13 cellular contexts compared by ENCODE assay signal in the genomic region with DNA sequence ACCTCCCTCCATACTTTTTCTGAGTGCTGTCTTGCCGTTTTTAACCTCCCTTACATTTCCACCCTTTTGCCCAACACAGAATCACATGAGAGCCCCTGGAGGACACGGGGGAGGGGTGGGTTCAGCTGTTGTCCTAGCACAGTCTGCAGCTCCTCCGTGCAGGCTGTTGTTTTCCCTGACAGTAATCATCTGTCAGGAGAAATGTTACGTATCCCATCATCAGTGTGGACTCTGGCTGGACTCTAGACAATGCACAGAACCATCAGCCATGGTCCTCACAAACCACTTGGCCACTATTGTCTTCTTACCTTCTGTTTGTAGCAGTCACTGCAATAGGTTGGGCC.
DNase-seq lines count a peak whose midpoint lies in the region; ATAC-seq and TF ChIP-seq lines count a peak whose summit lies in the region.
"Had no signal": no experiment of that assay in that cellular context is flagged by ENCODE, and none has a peak within 500 bp of the region (broad histone marks: within the 10 kb centered on the region; RNA-seq: fewer than 3 reads in every experiment).

No MANE protein-coding gene starts in this region.

- H3K27ac ChIP-seq in heart left ventricle (peak overlapping the region; percentile 39 to 79 (median 67)), tibial nerve (peak overlapping the region in 3 of 4 donors; percentile 30 to 63 (median 34))
- H3K27ac ChIP-seq: SJSA1 had no signal

- TF ChIP-seq CTCF in heart left ventricle (IDR thresholded peaks at IDR 0.05): no peak
- TF ChIP-seq CTCF in neural crest cell (conservative IDR thresholded peaks at IDR 0.05): no peak
- no peak for TF ChIP-seq CTCF in tibial nerve (IDR thresholded peaks at IDR 0.05)
- TF ChIP-seq CTCF in GM10266 (IDR thresholded peaks at IDR 0.05; ENCODE audit: control insufficient read depth, insufficient read depth, low read depth, missing control alignments): no peak
- TF ChIP-seq CTCF in Calu3 (IDR thresholded peaks at IDR 0.05; ENCODE audit: unreplicated experiment): no peak

- CTCF ChIA-PET in Calu3 (lab: Charles Lee): no interaction called here

- H3K9me3 Mint-ChIP-seq in neural crest cell (no peaks in the 10 kb centered on the region), Calu3 (ENCODE audit: low read depth, unreplicated experiment) (no peaks in the 10 kb centered on the region)

- H3K27ac Mint-ChIP-seq in neural crest cell (ENCODE audit: unreplicated experiment) (peak overlapping the region; percentile 73), Calu3 (ENCODE audit: unreplicated experiment) (no peak overlapping the region)
- H3K27ac Mint-ChIP-seq: IgD-negative memory B cell had no signal

- H3K9me3 ChIP-seq in heart left ventricle (no peaks in the 10 kb centered on the region), tibial nerve (no peaks in the 10 kb centered on the region)
- H3K9me3 ChIP-seq: adrenal gland, SJSA1, thyroid gland had no signal

- H3K4me1 Mint-ChIP-seq in neural crest cell: peaks cover 13% of the 10 kb centered on the region
- no peaks in the 10 kb centered on the region for H3K4me1 Mint-ChIP-seq in Calu3 (ENCODE audit: low read depth, unreplicated experiment)

- H3K27me3 ChIP-seq in heart left ventricle: no peaks in the 10 kb centered on the region
- H3K27me3 ChIP-seq in tibial nerve: no peaks in the 10 kb centered on the region
- H3K27me3 ChIP-seq: adrenal gland, SJSA1, thyroid gland had no signal

- TF ChIP-seq POLR2A in heart left ventricle (IDR thresholded peaks at IDR 0.05) (no peak), tibial nerve (IDR thresholded peaks at IDR 0.05) (no peak)

- H3K27me3 Mint-ChIP-seq in neural crest cell (ENCODE audit: low read depth): no peaks in the 10 kb centered on the region
- no peaks in the 10 kb centered on the region for H3K27me3 Mint-ChIP-seq in Calu3 (ENCODE audit: unreplicated experiment)

- WGBS in heart left ventricle, 4 donors: 30 to 47% (median 35%) methylated on average over 4 of the region's 4 CpGs
- 45 to 50% methylated on average over 4 of the region's 4 CpGs for WGBS in tibial nerve, 2 donors

- DNase-seq in amygdala (lab: John Stamatoyannopoulos, UW): peak in 29 of 56 donors; percentile 7 to 61 (median 26)
- peak in 2 of 5 donors; percentile 54 to 62 for DNase-seq in heart left ventricle
- DNase-seq in neural crest cell (ENCODE audit: low read depth, low spot score): no peak
- peak in 1 of 2 donors; percentile 24 for DNase-seq in tibial nerve (ENCODE audit: low spot score in 2 of 2)
- no peak for DNase-seq in GM10266 (ENCODE audit: extremely low spot score)
- no peak for DNase-seq in Calu3
- no peak for DNase-seq in NCI-H1092 (lab: John Stamatoyannopoulos, UW)
- DNase-seq: adrenal gland, mesendoderm had no signal

- peaks cover 4 to 28% (median 21%) of the 10 kb centered on the region in 12 donors for H3K4me1 ChIP-seq in heart left ventricle
- peaks cover 0 to 24% (median 16%) of the 10 kb centered on the region in 4 donors for H3K4me1 ChIP-seq in tibial nerve
- H3K4me1 ChIP-seq: SJSA1 had no signal

- intact Hi-C loops in heart left ventricle (cut with DNase I) (no loop called here), Calu3 (cut with micrococcal nuclease; ENCODE audit: unreplicated experiment) (no loop called here)

- ATAC-seq in heart left ventricle (peak; percentile 76 to 84 (median 77)), HG03097 (IDR thresholded peaks at IDR 0.05; ENCODE audit: low FRiP score, unreplicated experiment) (no peak)

- peaks cover 3% of the 10 kb centered on the region for H3K36me3 Mint-ChIP-seq in neural crest cell (ENCODE audit: low read depth)
- H3K36me3 Mint-ChIP-seq in Calu3 (ENCODE audit: insufficient read depth, unreplicated experiment): no peaks in the 10 kb centered on the region
- H3K36me3 Mint-ChIP-seq: IgD-negative memory B cell had no signal

- BruUV-seq in Calu3 (replicated peaks; lab: Mats Ljungman, UMichigan): no TSS peak

- H3K4me3 ChIP-seq in heart left ventricle (peak overlapping the region in 1 of 12 donors; percentile 14), tibial nerve (no peak overlapping the region)
- H3K4me3 ChIP-seq: adrenal gland, SJSA1, thyroid gland had no signal

- H3K36me3 ChIP-seq in heart left ventricle (no peaks in the 10 kb centered on the region), tibial nerve (no peaks in the 10 kb centered on the region)
- H3K36me3 ChIP-seq: adrenal gland, SJSA1, thyroid gland had no signal

- TF ChIP-seq EP300 in tibial nerve (IDR thresholded peaks at IDR 0.05): peak in 1 of 2 donors; percentile 6

- no peak overlapping the region for H3K4me3 Mint-ChIP-seq in neural crest cell
- no peak overlapping the region for H3K4me3 Mint-ChIP-seq in Calu3 (ENCODE audit: low read depth, unreplicated experiment)
- H3K4me3 Mint-ChIP-seq: IgD-negative memory B cell had no signal

Comparison
In these comparisons a context has a peak if more than half of its experiments do, and no peak if none do; other contexts are left out.
1. DNase-seq: peak in amygdala (29 of 56); none in neural crest cell (single experiment), GM10266 (single experiment), Calu3 (single experiment) and NCI-H1092 (single experiment).